Comparison of ENCODE assay signal across 2 cellular contexts in the genomic region with DNA sequence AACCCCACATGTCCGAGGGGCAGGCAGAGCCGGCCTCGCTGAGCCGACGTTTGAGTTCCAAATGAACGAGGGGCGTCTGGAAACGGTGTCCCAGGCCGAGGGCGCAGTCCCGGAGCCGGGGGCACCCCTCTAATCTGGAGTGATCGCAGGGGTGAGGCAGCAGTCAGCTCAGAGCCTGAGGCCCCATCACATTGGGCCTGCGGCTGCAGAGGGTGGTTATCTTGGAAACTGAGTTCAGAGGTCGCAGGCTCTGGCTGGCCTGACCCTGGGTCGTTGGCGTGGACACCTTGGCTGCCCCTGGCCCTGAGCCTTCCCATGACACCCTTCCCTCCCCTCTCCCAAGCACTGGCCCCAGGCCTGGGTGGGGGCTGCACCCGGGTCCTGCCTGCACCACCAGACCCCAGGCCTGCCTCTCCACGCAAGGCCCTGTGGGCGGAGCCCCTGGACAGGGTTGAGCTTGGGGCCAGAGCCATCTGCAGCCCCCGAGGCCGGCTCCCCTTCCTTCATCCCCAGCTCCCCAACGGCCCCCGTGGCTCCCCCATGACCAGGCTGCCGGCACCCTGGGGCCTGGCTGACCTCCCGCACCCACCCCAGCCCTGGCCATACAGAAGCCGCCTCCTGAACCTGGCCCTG.
TF ChIP-seq lines count a peak whose summit lies in the region.

No MANE protein-coding gene starts in this region.

TF ChIP-seq in WTC11, 78 proteins besides CTCF, POLR2A, EP300 and RAD21:
- TF ChIP-seq ZBTB21 (CRISPR knock-in tag; IDR thresholded peaks at IDR 0.05; ENCODE audit: borderline replicate concordance) (no peak), ZNF317 (CRISPR knock-in tag; IDR thresholded peaks at IDR 0.05; ENCODE audit: borderline replicate concordance, low read depth) (no peak), NFATC4 (CRISPR knock-in tag; IDR thresholded peaks at IDR 0.05) (no peak), GTF2I (CRISPR knock-in tag; conservative IDR thresholded peaks at IDR 0.05) (no peak)
- TF ChIP-seq, protein P1, sequence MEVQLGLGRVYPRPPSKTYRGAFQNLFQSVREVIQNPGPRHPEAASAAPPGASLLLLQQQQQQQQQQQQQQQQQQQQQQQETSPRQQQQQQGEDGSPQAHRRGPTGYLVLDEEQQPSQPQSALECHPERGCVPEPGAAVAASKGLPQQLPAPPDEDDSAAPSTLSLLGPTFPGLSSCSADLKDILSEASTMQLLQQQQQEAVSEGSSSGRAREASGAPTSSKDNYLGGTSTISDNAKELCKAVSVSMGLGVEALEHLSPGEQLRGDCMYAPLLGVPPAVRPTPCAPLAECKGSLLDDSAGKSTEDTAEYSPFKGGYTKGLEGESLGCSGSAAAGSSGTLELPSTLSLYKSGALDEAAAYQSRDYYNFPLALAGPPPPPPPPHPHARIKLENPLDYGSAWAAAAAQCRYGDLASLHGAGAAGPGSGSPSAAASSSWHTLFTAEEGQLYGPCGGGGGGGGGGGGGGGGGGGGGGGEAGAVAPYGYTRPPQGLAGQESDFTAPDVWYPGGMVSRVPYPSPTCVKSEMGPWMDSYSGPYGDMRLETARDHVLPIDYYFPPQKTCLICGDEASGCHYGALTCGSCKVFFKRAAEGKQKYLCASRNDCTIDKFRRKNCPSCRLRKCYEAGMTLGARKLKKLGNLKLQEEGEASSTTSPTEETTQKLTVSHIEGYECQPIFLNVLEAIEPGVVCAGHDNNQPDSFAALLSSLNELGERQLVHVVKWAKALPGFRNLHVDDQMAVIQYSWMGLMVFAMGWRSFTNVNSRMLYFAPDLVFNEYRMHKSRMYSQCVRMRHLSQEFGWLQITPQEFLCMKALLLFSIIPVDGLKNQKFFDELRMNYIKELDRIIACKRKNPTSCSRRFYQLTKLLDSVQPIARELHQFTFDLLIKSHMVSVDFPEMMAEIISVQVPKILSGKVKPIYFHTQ (CRISPR knock-in tag; IDR thresholded peaks at IDR 0.05): no peak
- TF ChIP-seq, protein P2, sequence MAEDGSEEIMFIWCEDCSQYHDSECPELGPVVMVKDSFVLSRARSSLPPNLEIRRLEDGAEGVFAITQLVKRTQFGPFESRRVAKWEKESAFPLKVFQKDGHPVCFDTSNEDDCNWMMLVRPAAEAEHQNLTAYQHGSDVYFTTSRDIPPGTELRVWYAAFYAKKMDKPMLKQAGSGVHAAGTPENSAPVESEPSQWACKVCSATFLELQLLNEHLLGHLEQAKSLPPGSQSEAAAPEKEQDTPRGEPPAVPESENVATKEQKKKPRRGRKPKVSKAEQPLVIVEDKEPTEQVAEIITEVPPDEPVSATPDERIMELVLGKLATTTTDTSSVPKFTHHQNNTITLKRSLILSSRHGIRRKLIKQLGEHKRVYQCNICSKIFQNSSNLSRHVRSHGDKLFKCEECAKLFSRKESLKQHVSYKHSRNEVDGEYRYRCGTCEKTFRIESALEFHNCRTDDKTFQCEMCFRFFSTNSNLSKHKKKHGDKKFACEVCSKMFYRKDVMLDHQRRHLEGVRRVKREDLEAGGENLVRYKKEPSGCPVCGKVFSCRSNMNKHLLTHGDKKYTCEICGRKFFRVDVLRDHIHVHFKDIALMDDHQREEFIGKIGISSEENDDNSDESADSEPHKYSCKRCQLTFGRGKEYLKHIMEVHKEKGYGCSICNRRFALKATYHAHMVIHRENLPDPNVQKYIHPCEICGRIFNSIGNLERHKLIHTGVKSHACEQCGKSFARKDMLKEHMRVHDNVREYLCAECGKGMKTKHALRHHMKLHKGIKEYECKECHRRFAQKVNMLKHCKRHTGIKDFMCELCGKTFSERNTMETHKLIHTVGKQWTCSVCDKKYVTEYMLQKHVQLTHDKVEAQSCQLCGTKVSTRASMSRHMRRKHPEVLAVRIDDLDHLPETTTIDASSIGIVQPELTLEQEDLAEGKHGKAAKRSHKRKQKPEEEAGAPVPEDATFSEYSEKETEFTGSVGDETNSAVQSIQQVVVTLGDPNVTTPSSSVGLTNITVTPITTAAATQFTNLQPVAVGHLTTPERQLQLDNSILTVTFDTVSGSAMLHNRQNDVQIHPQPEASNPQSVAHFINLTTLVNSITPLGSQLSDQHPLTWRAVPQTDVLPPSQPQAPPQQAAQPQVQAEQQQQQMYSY (CRISPR knock-in tag; IDR thresholded peaks at IDR 0.05): no peak
- TF ChIP-seq, protein P3, sequence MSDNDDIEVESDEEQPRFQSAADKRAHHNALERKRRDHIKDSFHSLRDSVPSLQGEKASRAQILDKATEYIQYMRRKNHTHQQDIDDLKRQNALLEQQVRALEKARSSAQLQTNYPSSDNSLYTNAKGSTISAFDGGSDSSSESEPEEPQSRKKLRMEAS (CRISPR knock-in tag; IDR thresholded peaks at IDR 0.05): no peak
- TF ChIP-seq, protein P4, sequence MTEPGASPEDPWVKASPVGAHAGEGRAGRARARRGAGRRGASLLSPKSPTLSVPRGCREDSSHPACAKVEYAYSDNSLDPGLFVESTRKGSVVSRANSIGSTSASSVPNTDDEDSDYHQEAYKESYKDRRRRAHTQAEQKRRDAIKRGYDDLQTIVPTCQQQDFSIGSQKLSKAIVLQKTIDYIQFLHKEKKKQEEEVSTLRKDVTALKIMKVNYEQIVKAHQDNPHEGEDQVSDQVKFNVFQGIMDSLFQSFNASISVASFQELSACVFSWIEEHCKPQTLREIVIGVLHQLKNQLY (CRISPR knock-in tag; IDR thresholded peaks at IDR 0.05): no peak

TF ChIP-seq in HepG2, 621 proteins besides CTCF, POLR2A, EP300 and RAD21 (continues in another document):
- TF ChIP-seq KDM5B (CRISPR knock-in tag; IDR thresholded peaks at IDR 0.05; ENCODE audit: borderline replicate concordance): no peak; the same call in 1 of the 2 replicates
- TF ChIP-seq ZBTB7A (CRISPR knock-in tag; IDR thresholded peaks at IDR 0.05): 0 out of 2 replicates have a peak, but pooled peaks have one; percentile 24
- TF ChIP-seq FLYWCH1 (CRISPR knock-in tag; IDR thresholded peaks at IDR 0.05): no peak
- TF ChIP-seq, protein P5, sequence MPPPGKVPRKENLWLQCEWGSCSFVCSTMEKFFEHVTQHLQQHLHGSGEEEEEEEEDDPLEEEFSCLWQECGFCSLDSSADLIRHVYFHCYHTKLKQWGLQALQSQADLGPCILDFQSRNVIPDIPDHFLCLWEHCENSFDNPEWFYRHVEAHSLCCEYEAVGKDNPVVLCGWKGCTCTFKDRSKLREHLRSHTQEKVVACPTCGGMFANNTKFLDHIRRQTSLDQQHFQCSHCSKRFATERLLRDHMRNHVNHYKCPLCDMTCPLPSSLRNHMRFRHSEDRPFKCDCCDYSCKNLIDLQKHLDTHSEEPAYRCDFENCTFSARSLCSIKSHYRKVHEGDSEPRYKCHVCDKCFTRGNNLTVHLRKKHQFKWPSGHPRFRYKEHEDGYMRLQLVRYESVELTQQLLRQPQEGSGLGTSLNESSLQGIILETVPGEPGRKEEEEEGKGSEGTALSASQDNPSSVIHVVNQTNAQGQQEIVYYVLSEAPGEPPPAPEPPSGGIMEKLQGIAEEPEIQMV (CRISPR knock-in tag; IDR thresholded peaks at IDR 0.05; ENCODE audit: low read depth): 0 out of 2 replicates have a peak, but pooled peaks have one; percentile 22
- TF ChIP-seq ZBTB38 (CRISPR knock-in tag; IDR thresholded peaks at IDR 0.05): peak; percentile 61; the same call in 1 of the 2 replicates
- TF ChIP-seq CBX5 (CRISPR knock-in tag; IDR thresholded peaks at IDR 0.05; ENCODE audit: borderline replicate concordance): no peak
- TF ChIP-seq NFIB (CRISPR knock-in tag; IDR thresholded peaks at IDR 0.05; ENCODE audit: borderline replicate concordance): no peak
- peak; percentile 31 for TF ChIP-seq AGO2 (optimal IDR thresholded peaks at IDR 0.05; ENCODE audit: low read depth, low read length)
- TF ChIP-seq, protein P6, sequence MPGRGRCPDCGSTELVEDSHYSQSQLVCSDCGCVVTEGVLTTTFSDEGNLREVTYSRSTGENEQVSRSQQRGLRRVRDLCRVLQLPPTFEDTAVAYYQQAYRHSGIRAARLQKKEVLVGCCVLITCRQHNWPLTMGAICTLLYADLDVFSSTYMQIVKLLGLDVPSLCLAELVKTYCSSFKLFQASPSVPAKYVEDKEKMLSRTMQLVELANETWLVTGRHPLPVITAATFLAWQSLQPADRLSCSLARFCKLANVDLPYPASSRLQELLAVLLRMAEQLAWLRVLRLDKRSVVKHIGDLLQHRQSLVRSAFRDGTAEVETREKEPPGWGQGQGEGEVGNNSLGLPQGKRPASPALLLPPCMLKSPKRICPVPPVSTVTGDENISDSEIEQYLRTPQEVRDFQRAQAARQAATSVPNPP (CRISPR knock-in tag; IDR thresholded peaks at IDR 0.05): no peak
- TF ChIP-seq ZSCAN25 (CRISPR knock-in tag; IDR thresholded peaks at IDR 0.05): peak; percentile 99
- 0 out of 2 replicates have a peak, but pooled peaks have one; percentile 27 for TF ChIP-seq ZNF329 (CRISPR knock-in tag; IDR thresholded peaks at IDR 0.05; ENCODE audit: low read depth)
- TF ChIP-seq, protein P7, sequence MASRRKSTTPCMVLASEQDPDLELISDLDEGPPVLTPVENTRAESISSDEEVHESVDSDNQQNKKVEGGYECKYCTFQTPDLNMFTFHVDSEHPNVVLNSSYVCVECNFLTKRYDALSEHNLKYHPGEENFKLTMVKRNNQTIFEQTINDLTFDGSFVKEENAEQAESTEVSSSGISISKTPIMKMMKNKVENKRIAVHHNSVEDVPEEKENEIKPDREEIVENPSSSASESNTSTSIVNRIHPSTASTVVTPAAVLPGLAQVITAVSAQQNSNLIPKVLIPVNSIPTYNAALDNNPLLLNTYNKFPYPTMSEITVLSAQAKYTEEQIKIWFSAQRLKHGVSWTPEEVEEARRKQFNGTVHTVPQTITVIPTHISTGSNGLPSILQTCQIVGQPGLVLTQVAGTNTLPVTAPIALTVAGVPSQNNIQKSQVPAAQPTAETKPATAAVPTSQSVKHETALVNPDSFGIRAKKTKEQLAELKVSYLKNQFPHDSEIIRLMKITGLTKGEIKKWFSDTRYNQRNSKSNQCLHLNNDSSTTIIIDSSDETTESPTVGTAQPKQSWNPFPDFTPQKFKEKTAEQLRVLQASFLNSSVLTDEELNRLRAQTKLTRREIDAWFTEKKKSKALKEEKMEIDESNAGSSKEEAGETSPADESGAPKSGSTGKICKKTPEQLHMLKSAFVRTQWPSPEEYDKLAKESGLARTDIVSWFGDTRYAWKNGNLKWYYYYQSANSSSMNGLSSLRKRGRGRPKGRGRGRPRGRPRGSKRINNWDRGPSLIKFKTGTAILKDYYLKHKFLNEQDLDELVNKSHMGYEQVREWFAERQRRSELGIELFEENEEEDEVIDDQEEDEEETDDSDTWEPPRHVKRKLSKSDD (CRISPR knock-in tag; IDR thresholded peaks at IDR 0.05; ENCODE audit: low read depth): 0 out of 2 replicates have a peak, but pooled peaks have one; percentile 20
- no peak for TF ChIP-seq CENPT (CRISPR knock-in tag; IDR thresholded peaks at IDR 0.05; ENCODE audit: low read depth)
- TF ChIP-seq, protein P8, sequence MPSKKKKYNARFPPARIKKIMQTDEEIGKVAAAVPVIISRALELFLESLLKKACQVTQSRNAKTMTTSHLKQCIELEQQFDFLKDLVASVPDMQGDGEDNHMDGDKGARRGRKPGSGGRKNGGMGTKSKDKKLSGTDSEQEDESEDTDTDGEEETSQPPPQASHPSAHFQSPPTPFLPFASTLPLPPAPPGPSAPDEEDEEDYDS (CRISPR knock-in tag; IDR thresholded peaks at IDR 0.05): no peak
- TF ChIP-seq ZFX (CRISPR knock-in tag; IDR thresholded peaks at IDR 0.05; ENCODE audit: low read depth): peak; percentile 54
- TF ChIP-seq ATF7-NPFF (CRISPR knock-in tag; IDR thresholded peaks at IDR 0.05; ENCODE audit: low read depth): no peak
- TF ChIP-seq HOXA3 (CRISPR knock-in tag; IDR thresholded peaks at IDR 0.05): peak; percentile 45; the same call in 1 of the 2 replicates
- TF ChIP-seq, protein P9, sequence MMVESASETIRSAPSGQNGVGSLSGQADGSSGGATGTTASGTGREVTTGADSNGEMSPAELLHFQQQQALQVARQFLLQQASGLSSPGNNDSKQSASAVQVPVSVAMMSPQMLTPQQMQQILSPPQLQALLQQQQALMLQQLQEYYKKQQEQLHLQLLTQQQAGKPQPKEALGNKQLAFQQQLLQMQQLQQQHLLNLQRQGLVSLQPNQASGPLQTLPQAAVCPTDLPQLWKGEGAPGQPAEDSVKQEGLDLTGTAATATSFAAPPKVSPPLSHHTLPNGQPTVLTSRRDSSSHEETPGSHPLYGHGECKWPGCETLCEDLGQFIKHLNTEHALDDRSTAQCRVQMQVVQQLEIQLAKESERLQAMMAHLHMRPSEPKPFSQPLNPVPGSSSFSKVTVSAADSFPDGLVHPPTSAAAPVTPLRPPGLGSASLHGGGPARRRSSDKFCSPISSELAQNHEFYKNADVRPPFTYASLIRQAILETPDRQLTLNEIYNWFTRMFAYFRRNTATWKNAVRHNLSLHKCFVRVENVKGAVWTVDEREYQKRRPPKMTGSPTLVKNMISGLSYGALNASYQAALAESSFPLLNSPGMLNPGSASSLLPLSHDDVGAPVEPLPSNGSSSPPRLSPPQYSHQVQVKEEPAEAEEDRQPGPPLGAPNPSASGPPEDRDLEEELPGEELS (CRISPR knock-in tag; IDR thresholded peaks at IDR 0.05): no peak
- no peak for TF ChIP-seq MIER2 (CRISPR knock-in tag; IDR thresholded peaks at IDR 0.05)
- no peak for TF ChIP-seq RARA (CRISPR knock-in tag; IDR thresholded peaks at IDR 0.05)
- peak; percentile 37; the same call in 1 of the 2 replicates for TF ChIP-seq SALL1 (CRISPR knock-in tag; IDR thresholded peaks at IDR 0.05)
- TF ChIP-seq TAF15 (IDR thresholded peaks at IDR 0.05; ENCODE audit: low read depth, low read length, poor library complexity, severe bottlenecking): no peak
- 0 out of 2 replicates have a peak, but pooled peaks have one; percentile 40 for TF ChIP-seq MTA1 (CRISPR knock-in tag; IDR thresholded peaks at IDR 0.05; ENCODE audit: borderline replicate concordance)
- no peak for TF ChIP-seq ZNF564 (CRISPR knock-in tag; IDR thresholded peaks at IDR 0.05)
- TF ChIP-seq, protein P10, sequence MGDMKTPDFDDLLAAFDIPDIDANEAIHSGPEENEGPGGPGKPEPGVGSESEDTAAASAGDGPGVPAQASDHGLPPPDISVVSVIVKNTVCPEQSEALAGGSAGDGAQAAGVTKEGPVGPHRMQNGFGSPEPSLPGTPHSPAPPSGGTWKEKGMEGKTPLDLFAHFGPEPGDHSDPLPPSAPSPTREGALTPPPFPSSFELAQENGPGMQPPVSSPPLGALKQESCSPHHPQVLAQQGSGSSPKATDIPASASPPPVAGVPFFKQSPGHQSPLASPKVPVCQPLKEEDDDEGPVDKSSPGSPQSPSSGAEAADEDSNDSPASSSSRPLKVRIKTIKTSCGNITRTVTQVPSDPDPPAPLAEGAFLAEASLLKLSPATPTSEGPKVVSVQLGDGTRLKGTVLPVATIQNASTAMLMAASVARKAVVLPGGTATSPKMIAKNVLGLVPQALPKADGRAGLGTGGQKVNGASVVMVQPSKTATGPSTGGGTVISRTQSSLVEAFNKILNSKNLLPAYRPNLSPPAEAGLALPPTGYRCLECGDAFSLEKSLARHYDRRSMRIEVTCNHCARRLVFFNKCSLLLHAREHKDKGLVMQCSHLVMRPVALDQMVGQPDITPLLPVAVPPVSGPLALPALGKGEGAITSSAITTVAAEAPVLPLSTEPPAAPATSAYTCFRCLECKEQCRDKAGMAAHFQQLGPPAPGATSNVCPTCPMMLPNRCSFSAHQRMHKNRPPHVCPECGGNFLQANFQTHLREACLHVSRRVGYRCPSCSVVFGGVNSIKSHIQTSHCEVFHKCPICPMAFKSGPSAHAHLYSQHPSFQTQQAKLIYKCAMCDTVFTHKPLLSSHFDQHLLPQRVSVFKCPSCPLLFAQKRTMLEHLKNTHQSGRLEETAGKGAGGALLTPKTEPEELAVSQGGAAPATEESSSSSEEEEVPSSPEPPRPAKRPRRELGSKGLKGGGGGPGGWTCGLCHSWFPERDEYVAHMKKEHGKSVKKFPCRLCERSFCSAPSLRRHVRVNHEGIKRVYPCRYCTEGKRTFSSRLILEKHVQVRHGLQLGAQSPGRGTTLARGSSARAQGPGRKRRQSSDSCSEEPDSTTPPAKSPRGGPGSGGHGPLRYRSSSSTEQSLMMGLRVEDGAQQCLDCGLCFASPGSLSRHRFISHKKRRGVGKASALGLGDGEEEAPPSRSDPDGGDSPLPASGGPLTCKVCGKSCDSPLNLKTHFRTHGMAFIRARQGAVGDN (CRISPR knock-in tag; IDR thresholded peaks at IDR 0.05): peak; percentile 93
- no peak for TF ChIP-seq RXRA (CRISPR knock-in tag; IDR thresholded peaks at IDR 0.05)
- no peak for TF ChIP-seq HDAC2 (CRISPR knock-in tag; IDR thresholded peaks at IDR 0.05)
- TF ChIP-seq U2AF2 (IDR thresholded peaks at IDR 0.05; ENCODE audit: low read depth, low read length): no peak
- TF ChIP-seq ZFY (CRISPR knock-in tag; IDR thresholded peaks at IDR 0.05): peak; percentile 34; the same call in 1 of the 2 replicates
- no peak for TF ChIP-seq ZNF263 (CRISPR knock-in tag; IDR thresholded peaks at IDR 0.05)
